Comparison of ENCODE assay signal across 14 cellular contexts in genomic region chr20:37915800-37916570, GRCh38. TPM values are rescaled to one million over a fixed set of nuclear protein-coding genes. Genes with fewer than 3 reads are reported as not detected.
DNase-seq lines count a peak whose midpoint lies in the region; ATAC-seq and TF ChIP-seq lines count a peak whose summit lies in the region.
"Had no signal": no experiment of that assay in that cellular context is flagged by ENCODE, and none has a peak within 500 bp of the region (broad histone marks: within the 10 kb centered on the region; RNA-seq: fewer than 3 reads in every experiment).

No MANE protein-coding gene starts in this region.

- peaks cover 35% of the 10 kb centered on the region for H3K27me3 Mint-ChIP-seq in CD8-positive, alpha-beta T cell (ENCODE audit: low read depth)
- H3K27me3 Mint-ChIP-seq in endothelial cell (ENCODE audit: unreplicated experiment) (peaks cover 17% of the 10 kb centered on the region), mesothelial cell of epicardium (ENCODE audit: low read depth) (peaks cover 11% of the 10 kb centered on the region), CD14-positive monocyte (ENCODE audit: low read depth in 3 of 3) (peaks cover 59 to 100% (median 84%) of the 10 kb centered on the region in 3 donors)
- H3K27me3 Mint-ChIP-seq in stimulated activated naive B cell treated with anti-CD40 and anti-IgM and Interleukin-4, amounts not matched to agents 10 μg/mL and 1 μg/mL and 100 μg/mL, for 72 hours: peaks cover 62 to 84% of the 10 kb centered on the region in 2 donors

- no peaks in the 10 kb centered on the region for H3K79me2 ChIP-seq in MM.1S (ENCODE audit: low read length)

- H3K27ac ChIP-seq in CD8-positive, alpha-beta T cell (ENCODE audit: low read depth, low read length): no peak overlapping the region
- H3K27ac ChIP-seq in MM.1S (ENCODE audit: low read length): no peak overlapping the region
- H3K27ac ChIP-seq: WERI-Rb-1 had no signal

- no peak for TF ChIP-seq CTCF in CD8-positive, alpha-beta T cell (IDR thresholded peaks at IDR 0.05)
- TF ChIP-seq CTCF in endothelial cell (IDR thresholded peaks at IDR 0.05; ENCODE audit: unreplicated experiment) (no peak), mesothelial cell of epicardium (IDR thresholded peaks at IDR 0.05; ENCODE audit: unreplicated experiment) (no peak), CD14-positive monocyte (IDR thresholded peaks at IDR 0.05) (no peak), MM.1S (IDR thresholded peaks at IDR 0.05; ENCODE audit: low read length) (no peak)

- no peak overlapping the region for H3K4me3 Mint-ChIP-seq in CD8-positive, alpha-beta T cell
- H3K4me3 Mint-ChIP-seq in endothelial cell (ENCODE audit: unreplicated experiment) (peak overlapping the region; percentile 70), mesothelial cell of epicardium (peak overlapping the region; percentile 53), CD14-positive monocyte (peak overlapping the region in 1 of 2 donors; percentile 65)
- no peak overlapping the region for H3K4me3 Mint-ChIP-seq in stimulated activated naive B cell treated with anti-CD40 and anti-IgM and Interleukin-4, amounts not matched to agents 10 μg/mL and 1 μg/mL and 100 μg/mL, for 72 hours
- H3K4me3 Mint-ChIP-seq: natural killer cell treated with Interleukin-12 subunit alpha and Interleukin-12 subunit beta and Interleukin-15 and Interleukin-18, amount 100 ng/mL, for 72 hours had no signal

- H2AFZ ChIP-seq in MM.1S (ENCODE audit: low read length): no peak overlapping the region

- no peaks in the 10 kb centered on the region for H3K36me3 Mint-ChIP-seq in CD8-positive, alpha-beta T cell
- H3K36me3 Mint-ChIP-seq in endothelial cell (ENCODE audit: low read depth, unreplicated experiment): no peaks in the 10 kb centered on the region
- H3K36me3 Mint-ChIP-seq in mesothelial cell of epicardium: no peaks in the 10 kb centered on the region
- no peaks in the 10 kb centered on the region for H3K36me3 Mint-ChIP-seq in stimulated activated naive B cell treated with anti-CD40 and anti-IgM and Interleukin-4, amounts not matched to agents 10 μg/mL and 1 μg/mL and 100 μg/mL, for 72 hours
- H3K36me3 Mint-ChIP-seq in CD14-positive monocyte: peaks cover 0 to 2% of the 10 kb centered on the region in 2 donors
- H3K36me3 Mint-ChIP-seq: natural killer cell treated with Interleukin-12 subunit alpha and Interleukin-12 subunit beta and Interleukin-15 and Interleukin-18, amount 100 ng/mL, for 72 hours had no signal

- H3K27me3 ChIP-seq in CD8-positive, alpha-beta T cell (ENCODE audit: insufficient read depth, low read length): peaks cover 3% of the 10 kb centered on the region
- peaks cover 62% of the 10 kb centered on the region for H3K27me3 ChIP-seq in MM.1S (replicated peaks; ENCODE audit: insufficient read depth, low read length)

- H3K9ac ChIP-seq in MM.1S (ENCODE audit: low read length): no peak overlapping the region

- POLR2A ChIA-PET in CD8-positive, alpha-beta T cell (lab: Charles Lee): interaction anchor here (1.1 kb wide), 1 partner anchor 62 kb away, joined by 3 read pairs; no protein-coding TSS in a partner anchor

- intact Hi-C loops in CD8-positive, alpha-beta T cell (cut with DNase I, micrococcal nuclease): no loop called here
- intact Hi-C loops in CD14-positive monocyte (cut with micrococcal nuclease): no loop called here

- H3K36me3 ChIP-seq in CD8-positive, alpha-beta T cell (ENCODE audit: insufficient read depth, low read length): no peaks in the 10 kb centered on the region
- no peaks in the 10 kb centered on the region for H3K36me3 ChIP-seq in MM.1S (replicated peaks; ENCODE audit: insufficient read depth, low read length)
- H3K36me3 ChIP-seq: WERI-Rb-1 had no signal

- no peaks in the 10 kb centered on the region for H3F3A ChIP-seq in MM.1S (ENCODE audit: insufficient read depth, low read length)

- no peak overlapping the region for H3K4me3 ChIP-seq in CD8-positive, alpha-beta T cell (ENCODE audit: low read depth, low read length)
- H3K4me3 ChIP-seq in MM.1S (ENCODE audit: low read length): no peak overlapping the region

- no peaks in the 10 kb centered on the region for H3K9me2 ChIP-seq in MM.1S (replicated peaks; ENCODE audit: insufficient read depth, low read length)

- peak overlapping the region; percentile 41 for H3K27ac Mint-ChIP-seq in CD8-positive, alpha-beta T cell
- H3K27ac Mint-ChIP-seq in endothelial cell (ENCODE audit: unreplicated experiment) (no peak overlapping the region), mesothelial cell of epicardium (peak overlapping the region; percentile 93), CD14-positive monocyte (peak overlapping the region in 1 of 7 donors; percentile 46)
- H3K27ac Mint-ChIP-seq in stimulated activated naive B cell treated with anti-CD40 and anti-IgM and Interleukin-4, amounts not matched to agents 10 μg/mL and 1 μg/mL and 100 μg/mL, for 72 hours: no peak overlapping the region
- H3K27ac Mint-ChIP-seq: activated T-helper 2 cell treated with anti-CD3 and anti-CD28 coated beads, Interferon-gamma antibody, Interleukin-2, Interleukin-4, amounts not matched to agents 10 μg/mL and 5 μg/mL and 100 μg/mL, durations not matched to agents 14 hours and 24 hours and 36 hours had no signal

- no peak overlapping the region for H3K4me2 ChIP-seq in MM.1S (ENCODE audit: low read depth, low read length)

- TF ChIP-seq RAD21 in Ishikawa (IDR thresholded peaks at IDR 0.05; ENCODE audit: low read depth): no peak

- CTCF ChIA-PET in CD8-positive, alpha-beta T cell (lab: Charles Lee): no interaction called here

- no peak for ATAC-seq in CD8-positive, alpha-beta T cell
- ATAC-seq in esophagus mucosa: no peak
- no peak for ATAC-seq in stimulated activated naive B cell treated with anti-CD40 and anti-IgM and Interleukin-4, amounts not matched to agents 10 μg/mL and 1 μg/mL and 100 μg/mL, for 72 hours (replicated peaks)
- ATAC-seq: PC-3 had no signal

- DNase-seq in CD8-positive, alpha-beta T cell: no peak
- DNase-seq in endothelial cell (ENCODE audit: low spot score) (no peak), mesothelial cell of epicardium (ENCODE audit: low spot score in 2 of 2, unreplicated experiment in 2 of 2) (no peak), CD14-positive monocyte (ENCODE audit: low spot score) (no peak), MM.1S (no peak)
- no peak for DNase-seq in stimulated activated naive B cell treated with anti-CD40 and anti-IgM and Interleukin-4, amounts not matched to agents 10 μg/mL and 1 μg/mL and 100 μg/mL, for 72 hours
- DNase-seq: COR-L47, PC-3, WERI-Rb-1 had no signal

- TF ChIP-seq EP300 in Ishikawa (IDR thresholded peaks at IDR 0.05; ENCODE audit: borderline replicate concordance): no peak

- H3K9me3 Mint-ChIP-seq in CD8-positive, alpha-beta T cell: no peaks in the 10 kb centered on the region
- H3K9me3 Mint-ChIP-seq in endothelial cell (ENCODE audit: unreplicated experiment) (no peaks in the 10 kb centered on the region), mesothelial cell of epicardium (no peaks in the 10 kb centered on the region), CD14-positive monocyte (peaks cover 0 to 27% (median 2%) of the 10 kb centered on the region in 7 donors)
- no peaks in the 10 kb centered on the region for H3K9me3 Mint-ChIP-seq in stimulated activated naive B cell treated with anti-CD40 and anti-IgM and Interleukin-4, amounts not matched to agents 10 μg/mL and 1 μg/mL and 100 μg/mL, for 72 hours
- H3K9me3 Mint-ChIP-seq: activated T-helper 2 cell treated with anti-CD3 and anti-CD28 coated beads, Interferon-gamma antibody, Interleukin-2, Interleukin-4, amounts not matched to agents 10 μg/mL and 5 μg/mL and 100 μg/mL, durations not matched to agents 14 hours and 24 hours and 36 hours; natural killer cell treated with Interleukin-12 subunit alpha and Interleukin-12 subunit beta and Interleukin-15 and Interleukin-18, amount 100 ng/mL, for 72 hours had no signal

- peaks cover 8% of the 10 kb centered on the region for H3K4me1 ChIP-seq in CD8-positive, alpha-beta T cell (ENCODE audit: insufficient read depth, low read length)
- H3K4me1 ChIP-seq in MM.1S (ENCODE audit: low read length): no peaks in the 10 kb centered on the region

- peaks cover 18% of the 10 kb centered on the region for H3K4me1 Mint-ChIP-seq in CD8-positive, alpha-beta T cell (ENCODE audit: low read depth)
- H3K4me1 Mint-ChIP-seq in endothelial cell (ENCODE audit: unreplicated experiment): peaks cover 35% of the 10 kb centered on the region
- peaks cover 82% of the 10 kb centered on the region for H3K4me1 Mint-ChIP-seq in mesothelial cell of epicardium
- H3K4me1 Mint-ChIP-seq in stimulated activated naive B cell treated with anti-CD40 and anti-IgM and Interleukin-4, amounts not matched to agents 10 μg/mL and 1 μg/mL and 100 μg/mL, for 72 hours: peaks cover 26 to 45% of the 10 kb centered on the region in 2 donors
- H3K4me1 Mint-ChIP-seq in CD14-positive monocyte: peaks cover 7% of the 10 kb centered on the region

- H3K9me3 ChIP-seq in CD8-positive, alpha-beta T cell (ENCODE audit: low read length): no peaks in the 10 kb centered on the region
- H3K9me3 ChIP-seq in MM.1S (replicated peaks; ENCODE audit: insufficient read depth, low read length): no peaks in the 10 kb centered on the region

- H4K20me1 ChIP-seq in MM.1S (ENCODE audit: insufficient read depth, low read length): no peaks in the 10 kb centered on the region

TF ChIP-seq in Ishikawa, 13 proteins besides CTCF, POLR2A, EP300 and RAD21:
- TF ChIP-seq FOXM1 (IDR thresholded peaks at IDR 0.05; ENCODE audit: borderline replicate concordance, low read depth): no peak
- no peak for TF ChIP-seq TAF1 (IDR thresholded peaks at IDR 0.05; ENCODE audit: low read depth)
- TF ChIP-seq, protein P1, sequence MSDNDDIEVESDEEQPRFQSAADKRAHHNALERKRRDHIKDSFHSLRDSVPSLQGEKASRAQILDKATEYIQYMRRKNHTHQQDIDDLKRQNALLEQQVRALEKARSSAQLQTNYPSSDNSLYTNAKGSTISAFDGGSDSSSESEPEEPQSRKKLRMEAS (IDR thresholded peaks at IDR 0.05): peak; percentile 18; the same call in 1 of the 2 replicates
- no peak for TF ChIP-seq TCF12 (IDR thresholded peaks at IDR 0.05; ENCODE audit: low read depth)

RNA-seq across cellular contexts. Expression of gene VSTM2L, which starts 13.1 kb away (rescaled TPM):
- total RNA-seq in CD8-positive, alpha-beta T cell: not detected
- total RNA-seq in endothelial cell (ENCODE audit: unreplicated experiment) (1.6 TPM), mesothelial cell of epicardium (30.9 to 35.9 TPM (median 31.9 TPM) in 3 replicates), esophagus mucosa (0.52 TPM)
- polyA plus RNA-seq in CD14-positive monocyte: not detected
- total RNA-seq: dermis microvascular lymphatic vessel endothelial cell had no signal

Comparison
In these comparisons a context has a peak if more than half of its experiments do, and no peak if none do; other contexts are left out.
1. H3K27ac Mint-ChIP-seq: peak in CD8-positive, alpha-beta T cell (single experiment) and mesothelial cell of epicardium (single experiment); none in endothelial cell (single experiment) and stimulated activated naive B cell treated with anti-CD40 and anti-IgM and Interleukin-4, amounts not matched to agents 10 μg/mL and 1 μg/mL and 100 μg/mL, for 72 hours (single experiment).
2. H3K4me3 Mint-ChIP-seq: peak in endothelial cell (single experiment) and mesothelial cell of epicardium (single experiment); none in CD8-positive, alpha-beta T cell (single experiment) and stimulated activated naive B cell treated with anti-CD40 and anti-IgM and Interleukin-4, amounts not matched to agents 10 μg/mL and 1 μg/mL and 100 μg/mL, for 72 hours (0 of 2).
3. RNA of gene VSTM2L, which starts 13.1 kb away (total RNA-seq): 30.9 to 35.9 TPM in mesothelial cell of epicardium; 1.6 TPM in endothelial cell (single experiment), 0.52 TPM in esophagus mucosa (single experiment) and not detected in CD8-positive, alpha-beta T cell; every median in the first group is over 10 times any median in the second.